Comparison of ENCODE assay signal across 8 cellular contexts in genomic region chr12:47904647-47905312, GRCh38. TPM values are rescaled to one million over a fixed set of nuclear protein-coding genes. Genes with fewer than 3 reads are reported as not detected.
A peak's percentile ranks its signal among the peaks of the same experiment; 100 is the strongest.
DNase-seq lines count a peak whose midpoint lies in the region; ATAC-seq and TF ChIP-seq lines count a peak whose summit lies in the region.

TSS of gene VDR (minus strand) at chr12:47904994. CDS start at chr12:47879113, 25,881 bp downstream.

- no peak; the same call in 1 of the 2 replicates for TF ChIP-seq CTCF in A673 (conservative IDR thresholded peaks at IDR 0.05; ENCODE audit: low read depth, low read length)
- TF ChIP-seq CTCF in choroid plexus epithelial cell (conservative IDR thresholded peaks at IDR 0.05; ENCODE audit: low read depth, low read length): peak; percentile 46

- no TSS peak for BruUV-seq in A673 (replicated peaks; lab: Mats Ljungman, UMichigan)

- H3K9me3 ChIP-seq in A673 (ENCODE audit: low read depth, low read length, poor library complexity, severe bottlenecking): no peaks in the 10 kb centered on the region

- intact Hi-C loops in A673 (cut with micrococcal nuclease; ENCODE audit: unreplicated experiment): no loop called here

- POLR2A ChIA-PET in A673 (lab: Charles Lee; ENCODE audit: low non-redundant PET): no interaction called here

- H3K27me3 ChIP-seq in A673 (replicated peaks; ENCODE audit: insufficient read depth, low read depth, low read length, poor library complexity): peaks cover 34% of the 10 kb centered on the region

- no peak within 1 kb of the TSS for H3K27ac ChIP-seq in A673 (ENCODE audit: low read depth, low read length, poor library complexity, severe bottlenecking)

- peaks cover 7% of the 10 kb centered on the region for H3K4me1 ChIP-seq in A673 (ENCODE audit: insufficient read depth, low read length, poor library complexity, severe bottlenecking)

- DNase-seq in A673 (ENCODE audit: low spot score) (peak; percentile 76), NCI-H446 (lab: John Stamatoyannopoulos, UW) (peak; percentile 1 to 70), choroid plexus epithelial cell (ENCODE audit: low read depth) (peak; percentile 55), left kidney (ENCODE audit: low read depth, low spot score) (peak; percentile 90)
- peak; percentile 51 for DNase-seq in activated CD4-positive, alpha-beta T cell treated with anti-CD3 and anti-CD28 coated beads for 1 hour
- peak; percentile 52 for DNase-seq in stimulated activated CD4-positive, alpha-beta T cell treated with anti-CD3 and anti-CD28 coated beads, Interleukin-2, amount 100 ng/mL, for 4 hours (ENCODE audit: low read depth)

- ATAC-seq in GM18867 (IDR thresholded peaks at IDR 0.05; ENCODE audit: unreplicated experiment): peak; percentile 79
- peak; percentile 71 for ATAC-seq in HG03135 (IDR thresholded peaks at IDR 0.05; ENCODE audit: unreplicated experiment)

- CTCF ChIA-PET in A673 (lab: Charles Lee): interaction anchor here (0.5 to 1.2 kb wide), 5 partner anchors 8 to 296 kb away, joined by 3 to 11 read pairs (median 3); partner anchors contain the start of gene TMEM106C

- peak within 1 kb of the TSS; percentile 52 for H3K4me3 ChIP-seq in A673 (ENCODE audit: low read depth, low read length, poor library complexity, severe bottlenecking)
- peak within 1 kb of the TSS; percentile 62 for H3K4me3 ChIP-seq in choroid plexus epithelial cell (ENCODE audit: low read depth, low read length)

- H3K36me3 ChIP-seq in A673 (ENCODE audit: insufficient read depth, low read length, poor library complexity, severe bottlenecking): no peaks in the 10 kb centered on the region

RNA-seq across cellular contexts. Expression of gene VDR, which starts in this region (rescaled TPM):
- 0.43 and 0.76 TPM in 2 replicates for total RNA-seq in A673 (2021)

Comparison
In these comparisons a context has a peak if more than half of its experiments do, and no peak if none do; other contexts are left out.
1. Peak in DNase-seq and H3K4me3 ChIP-seq in A673; RNA of the gene not detected or under 1 TPM.
2. DNase-seq: peak in every context shown above with its lines; median percentile 90 in left kidney; 76 in A673; 55 in choroid plexus epithelial cell; 52 in stimulated activated CD4-positive, alpha-beta T cell treated with anti-CD3 and anti-CD28 coated beads, Interleukin-2, amount 100 ng/mL, for 4 hours; 51 in activated CD4-positive, alpha-beta T cell treated with anti-CD3 and anti-CD28 coated beads for 1 hour; 36 in NCI-H446.